In genomic region chr5:42811591-42812392, GRCh38 we compare ENCODE assay signal across 1 cellular context.
TF ChIP-seq lines count a peak whose summit lies in the region.

TSS of gene SELENOP (minus strand) at chr5:42811892. CDS start at chr5:42808353, 3,539 bp downstream.

TF ChIP-seq in HepG2, 621 proteins besides CTCF, POLR2A, EP300 and RAD21 (continued from another document and continues in another):
- TF ChIP-seq NR1H2 (CRISPR knock-in tag; IDR thresholded peaks at IDR 0.05; ENCODE audit: borderline replicate concordance, low read depth), result no peak
- TF ChIP-seq ZNF768 (CRISPR knock-in tag; IDR thresholded peaks at IDR 0.05), result no peak
- TF ChIP-seq ZNF740 (CRISPR knock-in tag; IDR thresholded peaks at IDR 0.05), result no peak
- no peak for TF ChIP-seq ZBTB37 (CRISPR knock-in tag; IDR thresholded peaks at IDR 0.05)
- TF ChIP-seq ARHGAP35 (CRISPR knock-in tag; IDR thresholded peaks at IDR 0.05; ENCODE audit: borderline replicate concordance), result no peak
- 0 out of 2 replicates have a peak, but pooled peaks have one; percentile 33 for TF ChIP-seq ZNF644 (CRISPR knock-in tag; IDR thresholded peaks at IDR 0.05; ENCODE audit: low read depth)
- TF ChIP-seq ZNF607 (CRISPR knock-in tag; IDR thresholded peaks at IDR 0.05; ENCODE audit: borderline replicate concordance), result 0 out of 2 replicates have a peak, but pooled peaks have one; percentile 65
- peak; percentile 72; the same call in 1 of the 2 replicates for TF ChIP-seq BRCA1 (CRISPR knock-in tag; IDR thresholded peaks at IDR 0.05)
- TF ChIP-seq ZFX (CRISPR knock-in tag; IDR thresholded peaks at IDR 0.05; ENCODE audit: low read depth), result no peak; the same call in 1 of the 2 replicates
- peak; percentile 17 for TF ChIP-seq SRSF4 (IDR thresholded peaks at IDR 0.05; ENCODE audit: low read depth, low read length, poor library complexity, severe bottlenecking)
- TF ChIP-seq ZMYM4 (CRISPR knock-in tag; IDR thresholded peaks at IDR 0.05), result peak; percentile 81
- no peak for TF ChIP-seq ZNF510 (CRISPR knock-in tag; IDR thresholded peaks at IDR 0.05; ENCODE audit: low read depth)
- peak; percentile 100 for TF ChIP-seq MAFF (IDR thresholded peaks at IDR 0.05; ENCODE audit: low read depth, low read length)
- no peak for TF ChIP-seq ZNF530 (CRISPR knock-in tag; IDR thresholded peaks at IDR 0.05; ENCODE audit: low read depth)
- peak; percentile 34; the same call in 1 of the 2 replicates for TF ChIP-seq ZNF780A (CRISPR knock-in tag; IDR thresholded peaks at IDR 0.05)
- peak; percentile 23 for TF ChIP-seq YY1 (IDR thresholded peaks at IDR 0.05; ENCODE audit: insufficient read depth, insufficient replicate concordance, low read depth, low read length)
- TF ChIP-seq ZBTB25 (CRISPR knock-in tag; IDR thresholded peaks at IDR 0.05), result peak; percentile 76; the same call in 1 of the 2 replicates
- no peak for TF ChIP-seq NFE2 (CRISPR knock-in tag; IDR thresholded peaks at IDR 0.05)
- peak; percentile 56; the same call in 1 of the 2 replicates for TF ChIP-seq ZNF746 (CRISPR knock-in tag; IDR thresholded peaks at IDR 0.05)
- no peak for TF ChIP-seq ZNF563 (CRISPR knock-in tag; IDR thresholded peaks at IDR 0.05)
- TF ChIP-seq PATZ1 (CRISPR knock-in tag; IDR thresholded peaks at IDR 0.05), result peak; percentile 49
- peak; percentile 48; the same call in 1 of the 2 replicates for TF ChIP-seq ZNF136 (CRISPR knock-in tag; IDR thresholded peaks at IDR 0.05; ENCODE audit: low read depth)
- TF ChIP-seq JUND (CRISPR knock-in tag; IDR thresholded peaks at IDR 0.05), result no peak
- no peak for TF ChIP-seq PRPF4 (IDR thresholded peaks at IDR 0.05; ENCODE audit: low read depth, low read length, poor library complexity, severe bottlenecking)
- TF ChIP-seq NBN (conservative IDR thresholded peaks at IDR 0.05), result no peak
- no peak; the same call in 1 of the 2 replicates for TF ChIP-seq MNT (IDR thresholded peaks at IDR 0.05)
- no peak for TF ChIP-seq CAMTA2 (CRISPR knock-in tag; IDR thresholded peaks at IDR 0.05; ENCODE audit: borderline replicate concordance)
- 0 out of 2 replicates have a peak, but pooled peaks have one; percentile 18 for TF ChIP-seq KLF6 (CRISPR knock-in tag; IDR thresholded peaks at IDR 0.05)
- TF ChIP-seq KLF11 (CRISPR knock-in tag; IDR thresholded peaks at IDR 0.05), result no peak
- TF ChIP-seq MAFG (CRISPR knock-in tag; IDR thresholded peaks at IDR 0.05), result peak; percentile 81
- 0 out of 2 replicates have a peak, but pooled peaks have one; percentile 44 for TF ChIP-seq ZBTB44 (CRISPR knock-in tag; IDR thresholded peaks at IDR 0.05)
- 0 out of 2 replicates have a peak, but pooled peaks have one; percentile 48 for TF ChIP-seq ZFP36L2 (CRISPR knock-in tag; IDR thresholded peaks at IDR 0.05)
- TF ChIP-seq ZNF503 (CRISPR knock-in tag; IDR thresholded peaks at IDR 0.05), result peak; percentile 96
- peak; percentile 83 for TF ChIP-seq KDM6A (CRISPR knock-in tag; IDR thresholded peaks at IDR 0.05; ENCODE audit: low read depth)
- TF ChIP-seq KDM4B (CRISPR knock-in tag; IDR thresholded peaks at IDR 0.05), result 0 out of 2 replicates have a peak, but pooled peaks have one; percentile 67
- TF ChIP-seq ZNF460 (CRISPR knock-in tag; IDR thresholded peaks at IDR 0.05; ENCODE audit: borderline replicate concordance), result no peak
- TF ChIP-seq ZNF747 (CRISPR knock-in tag; IDR thresholded peaks at IDR 0.05; ENCODE audit: borderline replicate concordance), result peak; percentile 64; the same call in 1 of the 2 replicates
- TF ChIP-seq HNF4A (CRISPR knock-in tag; IDR thresholded peaks at IDR 0.05), result peak; percentile 100
- TF ChIP-seq ZNF274 (CRISPR knock-in tag; IDR thresholded peaks at IDR 0.05), result no peak
- TF ChIP-seq MYC (CRISPR knock-in tag; IDR thresholded peaks at IDR 0.05; ENCODE audit: borderline replicate concordance), result no peak
- peak; percentile 90 for TF ChIP-seq HDAC1 (CRISPR knock-in tag; IDR thresholded peaks at IDR 0.05)
- peak; percentile 28 for TF ChIP-seq AGO2 (optimal IDR thresholded peaks at IDR 0.05; ENCODE audit: low read depth, low read length)
- TF ChIP-seq TFDP1 (CRISPR knock-in tag; IDR thresholded peaks at IDR 0.05; ENCODE audit: borderline replicate concordance), result no peak
- TF ChIP-seq POGZ (CRISPR knock-in tag; IDR thresholded peaks at IDR 0.05), result peak; percentile 86
- no peak for TF ChIP-seq NRL (CRISPR knock-in tag; IDR thresholded peaks at IDR 0.05; ENCODE audit: borderline replicate concordance)
- TF ChIP-seq ZBTB3 (CRISPR knock-in tag; IDR thresholded peaks at IDR 0.05; ENCODE audit: borderline replicate concordance, low read depth), result peak; percentile 76
- TF ChIP-seq SMAD9 (CRISPR knock-in tag; IDR thresholded peaks at IDR 0.05), result no peak
- peak; percentile 83 for TF ChIP-seq REPIN1 (CRISPR knock-in tag; IDR thresholded peaks at IDR 0.05; ENCODE audit: borderline replicate concordance, low read depth)
- TF ChIP-seq NFAT5 (CRISPR knock-in tag; IDR thresholded peaks at IDR 0.05), result no peak
- TF ChIP-seq SP5 (CRISPR knock-in tag; IDR thresholded peaks at IDR 0.05; ENCODE audit: borderline replicate concordance, low read depth), result peak; percentile 23; the same call in 1 of the 2 replicates
- TF ChIP-seq ZNF441 (CRISPR knock-in tag; IDR thresholded peaks at IDR 0.05; ENCODE audit: borderline replicate concordance), result no peak
